Comparison of ENCODE assay signal across 13 cellular contexts in genomic region chr14:101183376-101184103, GRCh38.
A peak's percentile ranks its signal among the peaks of the same experiment; 100 is the strongest.
DNase-seq lines count a peak whose midpoint lies in the region; ATAC-seq and TF ChIP-seq lines count a peak whose summit lies in the region.
"Had no signal": no experiment of that assay in that cellular context is flagged by ENCODE, and none has a peak within 500 bp of the region (broad histone marks: within the 10 kb centered on the region; RNA-seq: fewer than 3 reads in every experiment).

No MANE protein-coding gene starts in this region.

- no peak overlapping the region for H3K27ac Mint-ChIP-seq in CD14-positive monocyte
- H3K27ac Mint-ChIP-seq: activated naive CD4-positive, alpha-beta T cell treated with anti-CD3 and anti-CD28 coated beads, Interleukin-2, amount 10 ng/mL, durations not matched to agents 7 days and 5 days; CD4-positive, alpha-beta T cell had no signal

- TF ChIP-seq CTCF in A673 (conservative IDR thresholded peaks at IDR 0.05; ENCODE audit: low read depth, low read length), result peak; percentile 61
- no peak for TF ChIP-seq CTCF in mucosa of descending colon (IDR thresholded peaks at IDR 0.05)
- TF ChIP-seq CTCF in CD14-positive monocyte (IDR thresholded peaks at IDR 0.05), result no peak

- ATAC-seq in mucosa of descending colon, result peak; percentile 29
- ATAC-seq in HG02840 (IDR thresholded peaks at IDR 0.05; ENCODE audit: low FRiP score, unreplicated experiment), result no peak
- no peak for ATAC-seq in HG03280 (IDR thresholded peaks at IDR 0.05; ENCODE audit: unreplicated experiment)
- ATAC-seq: esophagus mucosa had no signal

- H3K9me3 Mint-ChIP-seq in CD14-positive monocyte, result peaks cover 0 to 10% (median 2%) of the 10 kb centered on the region in 7 donors
- H3K9me3 Mint-ChIP-seq: activated naive CD4-positive, alpha-beta T cell treated with anti-CD3 and anti-CD28 coated beads, Interleukin-2, amount 10 ng/mL, durations not matched to agents 7 days and 5 days had no signal

- POLR2A ChIA-PET in A673 (lab: Charles Lee; ENCODE audit: low non-redundant PET), result no interaction called here

- H3K36me3 ChIP-seq in A673 (ENCODE audit: insufficient read depth, low read length, poor library complexity, severe bottlenecking) (no peaks in the 10 kb centered on the region), mucosa of descending colon (ENCODE audit: low read depth) (no peaks in the 10 kb centered on the region)
- H3K36me3 ChIP-seq: MG63 had no signal

- H3K27me3 Mint-ChIP-seq in CD14-positive monocyte (ENCODE audit: low read depth in 3 of 3), result peaks cover 3 to 7% (median 4%) of the 10 kb centered on the region in 3 donors
- H3K27me3 Mint-ChIP-seq: activated naive CD4-positive, alpha-beta T cell treated with anti-CD3 and anti-CD28 coated beads, Interleukin-2, amount 10 ng/mL, durations not matched to agents 7 days and 5 days had no signal

- no peak for TF ChIP-seq EP300 in Ishikawa (IDR thresholded peaks at IDR 0.05; ENCODE audit: borderline replicate concordance)

- no peaks in the 10 kb centered on the region for H3K27me3 ChIP-seq in A673 (replicated peaks; ENCODE audit: insufficient read depth, low read depth, low read length, poor library complexity)
- H3K27me3 ChIP-seq: MG63 had no signal

- BruUV-seq in A673 (replicated peaks; lab: Mats Ljungman, UMichigan), result no TSS peak

- H3K4me3 ChIP-seq in A673 (ENCODE audit: low read depth, low read length, poor library complexity, severe bottlenecking) (no peak overlapping the region), mucosa of descending colon (no peak overlapping the region)
- H3K4me3 ChIP-seq: MG63 had no signal

- CTCF ChIA-PET in A673 (lab: Charles Lee), result interaction anchor here (0.6 kb wide), 1 partner anchor 1881 kb away, joined by 3 read pairs; no protein-coding TSS in a partner anchor

- no peaks in the 10 kb centered on the region for H3K4me1 Mint-ChIP-seq in CD14-positive monocyte
- H3K4me1 Mint-ChIP-seq: activated naive CD4-positive, alpha-beta T cell treated with anti-CD3 and anti-CD28 coated beads, Interleukin-2, amount 10 ng/mL, durations not matched to agents 7 days and 5 days had no signal

- DNase-seq in A673 (ENCODE audit: low spot score) (peak; percentile 11), ecto neural progenitor cell (ENCODE audit: low spot score) (peak; percentile 89), mucosa of descending colon (peak in 1 of 3 donors; percentile 24), anterior cingulate cortex (lab: John Stamatoyannopoulos, UW) (no peak), CD14-positive monocyte (ENCODE audit: low spot score) (no peak)
- DNase-seq: activated CD4-positive, CD25-positive, alpha-beta regulatory T cell treated with anti-CD3 and anti-CD28 coated beads, Interleukin-2, amount 50 U/mL, for 72 hours; activated naive CD4-positive, alpha-beta T cell treated with anti-CD3 and anti-CD28 coated beads, Interleukin-2, amount 10 ng/mL, durations not matched to agents 7 days and 5 days; CD4-positive, alpha-beta T cell; MG63 had no signal

- H3K4me1 ChIP-seq in A673 (ENCODE audit: insufficient read depth, low read length, poor library complexity, severe bottlenecking), result no peaks in the 10 kb centered on the region
- no peaks in the 10 kb centered on the region for H3K4me1 ChIP-seq in mucosa of descending colon (ENCODE audit: low read depth)

- intact Hi-C loops in A673 (cut with micrococcal nuclease; ENCODE audit: unreplicated experiment) (no loop called here), mucosa of descending colon (cut with DNase I, micrococcal nuclease) (no loop called here), CD14-positive monocyte (cut with micrococcal nuclease) (no loop called here)

- H3K4me3 Mint-ChIP-seq in CD14-positive monocyte, result no peak overlapping the region
- H3K4me3 Mint-ChIP-seq: activated naive CD4-positive, alpha-beta T cell treated with anti-CD3 and anti-CD28 coated beads, Interleukin-2, amount 10 ng/mL, durations not matched to agents 7 days and 5 days; CD4-positive, alpha-beta T cell had no signal

- H3K9me3 ChIP-seq in A673 (ENCODE audit: low read depth, low read length, poor library complexity, severe bottlenecking) (no peaks in the 10 kb centered on the region), mucosa of descending colon (no peaks in the 10 kb centered on the region)
- H3K9me3 ChIP-seq: MG63 had no signal

- H3K36me3 Mint-ChIP-seq in CD14-positive monocyte, result no peaks in the 10 kb centered on the region
- H3K36me3 Mint-ChIP-seq: activated naive CD4-positive, alpha-beta T cell treated with anti-CD3 and anti-CD28 coated beads, Interleukin-2, amount 10 ng/mL, durations not matched to agents 7 days and 5 days had no signal

- TF ChIP-seq RAD21 in Ishikawa (IDR thresholded peaks at IDR 0.05; ENCODE audit: low read depth), result peak; percentile 34; the same call in 1 of the 2 replicates

- H3K27ac ChIP-seq in A673 (ENCODE audit: low read depth, low read length, poor library complexity, severe bottlenecking), result no peak overlapping the region

TF ChIP-seq in Ishikawa, 13 proteins besides CTCF, POLR2A, EP300 and RAD21:
- TF ChIP-seq FOXM1 (IDR thresholded peaks at IDR 0.05; ENCODE audit: borderline replicate concordance, low read depth), result no peak
- no peak for TF ChIP-seq EGR1 (IDR thresholded peaks at IDR 0.05)
- no peak for TF ChIP-seq YY1 (IDR thresholded peaks at IDR 0.05; ENCODE audit: low read depth)

Comparison
In these comparisons a context has a peak if more than half of its experiments do, and no peak if none do; other contexts are left out.
1. DNase-seq: peak in A673 (single experiment) and ecto neural progenitor cell (single experiment); none in anterior cingulate cortex (0 of 58) and CD14-positive monocyte (single experiment).